In the genomic region with DNA sequence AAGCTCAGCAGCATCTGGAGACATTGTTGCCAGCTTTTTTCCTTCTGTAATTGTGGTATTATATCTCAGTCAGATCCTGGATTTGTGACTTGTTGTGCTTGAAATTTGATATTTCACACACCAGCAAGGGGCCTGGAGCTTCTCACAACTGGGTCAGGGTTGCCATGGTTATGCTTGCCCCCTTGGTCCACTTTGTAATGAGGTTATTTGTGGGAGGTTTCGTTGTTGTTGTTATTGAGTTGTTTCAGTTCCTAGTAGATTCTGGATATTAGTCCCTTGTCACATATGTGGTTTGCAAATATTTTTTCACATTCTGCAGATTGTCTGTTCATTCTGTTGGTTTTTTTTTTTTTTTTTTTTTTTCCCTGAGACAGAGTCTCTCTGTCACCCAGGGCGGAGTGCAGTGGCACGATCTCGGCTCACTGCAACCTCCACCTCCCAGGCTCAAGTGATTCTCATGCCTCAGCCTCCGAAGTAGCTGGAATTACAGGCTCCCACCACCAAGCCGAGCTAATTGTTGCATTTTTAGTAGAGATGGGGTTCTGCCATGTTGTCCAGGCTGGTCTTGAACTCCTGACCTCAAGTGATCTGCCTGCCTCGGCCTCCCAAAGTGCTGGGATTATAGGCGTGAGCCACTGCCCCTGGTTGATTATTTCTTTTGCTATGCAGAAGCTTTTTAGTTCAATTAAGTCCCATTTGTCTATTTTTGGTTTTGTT, we compare ENCODE assay signal across 14 cellular contexts.
A peak's percentile ranks its signal among the peaks of the same experiment; 100 is the strongest.
DNase-seq lines count a peak whose midpoint lies in the region; ATAC-seq and TF ChIP-seq lines count a peak whose summit lies in the region.
"Had no signal": no experiment of that assay in that cellular context is flagged by ENCODE, and none has a peak within 500 bp of the region (broad histone marks: within the 10 kb centered on the region; RNA-seq: fewer than 3 reads in every experiment).

No MANE protein-coding gene starts in this region.

- H3K36me3 ChIP-seq in neural progenitor cell (no peaks in the 10 kb centered on the region), colonic mucosa (no peaks in the 10 kb centered on the region), tibial artery (no peaks in the 10 kb centered on the region), tibial nerve (no peaks in the 10 kb centered on the region), mesendoderm (ENCODE audit: control insufficient read depth, insufficient read depth, low read length) (no peaks in the 10 kb centered on the region)
- H3K36me3 ChIP-seq: uterus had no signal

- H3K27ac ChIP-seq in neural progenitor cell, result no peak overlapping the region
- H3K27ac ChIP-seq in colonic mucosa, result no peak overlapping the region
- H3K27ac ChIP-seq in tibial artery, result peak overlapping the region in 1 of 2 donors; percentile 38
- no peak overlapping the region for H3K27ac ChIP-seq in tibial nerve
- no peak overlapping the region for H3K27ac ChIP-seq in mesendoderm (ENCODE audit: low read depth, low read length)
- H3K27ac ChIP-seq: uterus had no signal

- no peak overlapping the region for H3K18ac ChIP-seq in mesendoderm (ENCODE audit: low read length)

- no peak overlapping the region for H3K9ac ChIP-seq in neural progenitor cell
- no peak overlapping the region for H3K9ac ChIP-seq in colonic mucosa (ENCODE audit: low read depth in 2 of 2, low read length in 2 of 2)
- no peak overlapping the region for H3K9ac ChIP-seq in mesendoderm (ENCODE audit: low read length)

- H2BK120ac ChIP-seq in mesendoderm (ENCODE audit: low read depth, low read length), result no peak overlapping the region

- H3K27me3 Mint-ChIP-seq in neural progenitor cell (ENCODE audit: insufficient read depth, low read depth), result peaks cover 3% of the 10 kb centered on the region

- no peak overlapping the region for H2BK5ac ChIP-seq in mesendoderm (ENCODE audit: low read length)

- H3K27ac Mint-ChIP-seq in neural progenitor cell, result peak overlapping the region; percentile 50

- TF ChIP-seq CTCF in neural progenitor cell (IDR thresholded peaks at IDR 0.05), result no peak
- no peak for TF ChIP-seq CTCF in colonic mucosa (IDR thresholded peaks at IDR 0.05)
- no peak for TF ChIP-seq CTCF in tibial artery (IDR thresholded peaks at IDR 0.05)
- TF ChIP-seq CTCF in tibial nerve (IDR thresholded peaks at IDR 0.05), result no peak

- no peak overlapping the region for H4K8ac ChIP-seq in mesendoderm (ENCODE audit: low read depth, low read length)

- H3K4me1 ChIP-seq in neural progenitor cell (no peaks in the 10 kb centered on the region), colonic mucosa (no peaks in the 10 kb centered on the region), tibial artery (peaks cover 0 to 18% (median 0%) of the 10 kb centered on the region in 4 donors), tibial nerve (no peaks in the 10 kb centered on the region), mesendoderm (ENCODE audit: control insufficient read depth, low read depth, low read length) (no peaks in the 10 kb centered on the region)
- H3K4me1 ChIP-seq: uterus had no signal

- H3K79me1 ChIP-seq in mesendoderm (ENCODE audit: low read length), result no peaks in the 10 kb centered on the region

- H2AFZ ChIP-seq in neural progenitor cell (replicated peaks), result no peak overlapping the region

- H3K36me3 Mint-ChIP-seq in neural progenitor cell, result no peaks in the 10 kb centered on the region

- peak; percentile 97 for ATAC-seq in GM18867 (IDR thresholded peaks at IDR 0.05; ENCODE audit: unreplicated experiment)
- peak; percentile 94 for ATAC-seq in GM21723 (IDR thresholded peaks at IDR 0.05; ENCODE audit: unreplicated experiment)
- ATAC-seq in HG03342 (IDR thresholded peaks at IDR 0.05; ENCODE audit: unreplicated experiment), result peak; percentile 90

- H2BK15ac ChIP-seq in mesendoderm (replicated peaks; ENCODE audit: low read depth), result no peak overlapping the region

- no peak for TF ChIP-seq EP300 in tibial nerve (IDR thresholded peaks at IDR 0.05)

- no peak overlapping the region for H2AK5ac ChIP-seq in mesendoderm (ENCODE audit: low read length)

- H3K56ac ChIP-seq in mesendoderm (ENCODE audit: low read length), result no peak overlapping the region

- H3K23ac ChIP-seq in mesendoderm (ENCODE audit: low read length), result no peak overlapping the region

- WGBS in tibial nerve, 2 donors, result 68 to 73% methylated on average over 8 of the region's 8 CpGs
- WGBS in mesendoderm (ENCODE audit: extremely low coverage, insufficient coverage, low lambda C conversion rate), result no CpG with 5 or more reads among the region's 8 CpGs

- H3K4me3 Mint-ChIP-seq in neural progenitor cell, result no peak overlapping the region
- H3K4me3 Mint-ChIP-seq: nephron had no signal

- intact Hi-C loops in colonic mucosa (cut with DNase I), result no loop called here
- intact Hi-C loops in tibial artery (cut with DNase I; ENCODE audit: low total_unique reads), result no loop called here

- H3K27me3 ChIP-seq in neural progenitor cell (no peaks in the 10 kb centered on the region), colonic mucosa (no peaks in the 10 kb centered on the region), tibial artery (no peaks in the 10 kb centered on the region), tibial nerve (no peaks in the 10 kb centered on the region), mesendoderm (ENCODE audit: insufficient read depth, low read length, poor library complexity) (no peaks in the 10 kb centered on the region)
- H3K27me3 ChIP-seq: uterus had no signal

- no peak for TF ChIP-seq POLR2A in tibial nerve (IDR thresholded peaks at IDR 0.05)

- H3K4me2 ChIP-seq in neural progenitor cell (no peak overlapping the region), mesendoderm (ENCODE audit: low read length) (no peak overlapping the region)

- H3K4ac ChIP-seq in mesendoderm (ENCODE audit: low read depth, low read length), result no peak overlapping the region

- H3K4me3 ChIP-seq in neural progenitor cell (no peak overlapping the region), colonic mucosa (no peak overlapping the region), tibial artery (no peak overlapping the region), tibial nerve (no peak overlapping the region), mesendoderm (ENCODE audit: low read length) (no peak overlapping the region)
- H3K4me3 ChIP-seq: uterus had no signal

- H3K79me2 ChIP-seq in neural progenitor cell (ENCODE audit: low read depth) (no peaks in the 10 kb centered on the region), mesendoderm (ENCODE audit: control insufficient read depth, insufficient read depth, low read length) (no peaks in the 10 kb centered on the region)

- H3K9me3 Mint-ChIP-seq in neural progenitor cell, result peaks cover 7% of the 10 kb centered on the region

- DNase-seq in neural progenitor cell (ENCODE audit: low spot score), result no peak
- DNase-seq in colonic mucosa, result no peak
- no peak for DNase-seq in tibial artery
- DNase-seq in tibial nerve (ENCODE audit: low spot score in 2 of 2), result no peak
- DNase-seq in mesendoderm, result no peak
- DNase-seq: activated effector memory CD4-positive, alpha-beta T cell treated with Interleukin-2 at 50 U/mL for 16 hours; DMS79 treated with DMSO at 0.1 percent for 48 hours; effector CD4-positive, alpha-beta T cell; NCI-H2171 treated with DMSO at 0.1 percent for 48 hours; uterus had no signal

- H3K4me1 Mint-ChIP-seq in neural progenitor cell, result peaks cover 14% of the 10 kb centered on the region
- H3K4me1 Mint-ChIP-seq: nephron had no signal

- no peaks in the 10 kb centered on the region for H4K20me1 ChIP-seq in neural progenitor cell (ENCODE audit: low read depth)

- H3K9me3 ChIP-seq in neural progenitor cell (ENCODE audit: low read depth) (peaks cover 2% of the 10 kb centered on the region), colonic mucosa (no peaks in the 10 kb centered on the region), tibial artery (no peaks in the 10 kb centered on the region), tibial nerve (no peaks in the 10 kb centered on the region)
- H3K9me3 ChIP-seq: uterus had no signal

- H3F3A ChIP-seq in neural progenitor cell (ENCODE audit: low read depth), result no peaks in the 10 kb centered on the region

- no peak overlapping the region for H4K5ac ChIP-seq in mesendoderm (ENCODE audit: low read length)
